ENCODE assay signal across 1 cellular context in the genomic region with DNA sequence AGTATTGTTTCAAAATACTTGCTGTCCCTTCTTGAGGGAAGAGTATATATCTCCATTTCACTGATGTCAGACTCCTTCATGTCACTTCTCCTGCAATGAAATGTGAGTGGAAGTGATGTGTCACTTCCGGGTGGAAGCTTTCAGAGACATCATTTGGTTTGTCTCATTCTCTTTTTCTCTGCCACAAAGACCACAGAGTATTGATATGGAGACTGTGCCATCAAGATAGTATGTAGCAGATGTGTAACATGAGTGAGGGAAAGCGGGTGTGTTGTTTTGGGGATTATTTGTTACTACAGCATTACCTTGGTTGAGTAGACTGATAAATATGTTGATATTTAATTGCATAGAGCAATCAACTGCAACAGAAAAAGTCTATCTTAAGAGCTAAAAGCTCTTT.
TF ChIP-seq lines count a peak whose summit lies in the region.

No MANE protein-coding gene starts in this region.

TF ChIP-seq in SK-N-SH, 30 proteins besides CTCF, POLR2A, EP300 and RAD21 (continued from another document):
- no peak for TF ChIP-seq REST (IDR thresholded peaks at IDR 0.05; ENCODE audit: low read depth, low read length)
